ENCODE assay signal across 19 cellular contexts in the genomic region with DNA sequence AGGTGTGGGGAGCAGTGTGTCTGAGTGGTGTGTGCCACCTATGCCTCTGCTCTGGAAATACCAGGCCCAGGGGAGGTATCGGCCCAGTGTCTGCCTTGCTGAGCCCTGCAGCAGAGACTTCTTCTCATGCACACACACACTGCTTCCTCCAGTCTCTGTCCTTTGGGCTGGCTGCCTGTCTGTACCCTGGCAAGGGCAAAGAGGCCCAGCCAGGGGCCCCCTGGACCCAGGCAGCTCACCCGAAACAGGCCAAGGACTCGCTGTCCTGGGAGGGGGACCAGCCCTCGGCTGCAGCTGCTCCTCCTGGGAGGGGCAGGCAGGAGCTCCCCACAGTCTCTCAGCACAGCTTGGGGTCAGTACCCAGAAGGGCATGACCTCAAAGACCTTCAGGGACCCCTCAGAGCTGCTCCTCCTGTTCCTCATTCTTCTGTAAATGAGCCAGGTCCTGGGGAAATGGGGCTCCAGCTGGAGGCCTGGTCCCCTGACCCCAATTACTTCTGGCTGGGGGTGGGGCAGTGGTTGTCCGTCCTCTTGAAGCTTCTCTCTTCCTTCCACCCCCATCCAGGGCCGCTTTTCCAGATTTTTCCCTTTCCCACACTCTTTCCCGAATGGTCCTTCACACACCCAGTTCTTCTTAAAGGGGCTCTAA. TPM values are rescaled to one million over a fixed set of nuclear protein-coding genes. Genes with fewer than 3 reads are reported as not detected.
"Had no signal": no experiment of that assay in that cellular context is flagged by ENCODE, and none has a peak within 500 bp of the region (broad histone marks: within the 10 kb centered on the region; RNA-seq: fewer than 3 reads in every experiment).

No MANE protein-coding gene starts in this region.

- H3K36me3 ChIP-seq: pancreas, vagina had no signal

- H3K4me3 ChIP-seq: pancreas, vagina had no signal

- H3K4me1 Mint-ChIP-seq: activated B cell treated with CpG ODN at 0.5 μM for 24 hours; activated naive CD4-positive, alpha-beta T cell treated with anti-CD3 and anti-CD28 coated beads, Interleukin-2, amount 50 U/mL, for 24 hours; stimulated activated memory B cell treated with anti-CD40 and anti-IgM and Interleukin-4, amounts not matched to agents 10 μg/mL and 1 μg/mL and 100 μg/mL, for 72 hours had no signal

- H3K27ac ChIP-seq: pancreas, vagina had no signal

- H3K4me1 ChIP-seq: pancreas, vagina had no signal

- H3K9me3 Mint-ChIP-seq: activated B cell treated with CpG ODN at 0.5 μM for 24 hours; activated naive CD4-positive, alpha-beta T cell treated with anti-CD3 and anti-CD28 coated beads, Interleukin-2, amount 50 U/mL, for 24 hours; stimulated activated memory B cell treated with anti-CD40 and anti-IgM and Interleukin-4, amounts not matched to agents 10 μg/mL and 1 μg/mL and 100 μg/mL, for 72 hours had no signal

- DNase-seq: activated B cell treated with CpG ODN at 0.5 μM for 24 hours; activated CD4-positive, alpha-beta T cell treated with anti-CD3 and anti-CD28 coated beads for 48 hours; activated CD8-positive, alpha-beta memory T cell treated with anti-CD3 and anti-CD28 coated beads, Interleukin-2, amount 50 U/mL, for 4 hours; activated CD8-positive, alpha-beta T cell treated with anti-CD3 and anti-CD28 coated beads, Interleukin-2, amount 10 ng/mL, durations not matched to agents 7 days and 5 days; activated effector memory CD4-positive, alpha-beta T cell treated with anti-CD3 and anti-CD28 coated beads, Interleukin-2, amount 50 U/mL, for 16 hours; activated T-cell treated with anti-CD3 and anti-CD28 coated beads, Interleukin-2, amount 50 U/mL, for 48 hours; caudate nucleus; cortex of kidney; effector CD8-positive, alpha-beta T cell; foreskin fibroblast; left colon; pancreas; stimulated activated CD4-positive, alpha-beta T cell treated with anti-CD3 and anti-CD28 coated beads, Interleukin-12 subunit alpha, Interleukin-12 subunit beta, amount 100 ng/mL, for 4 hours had no signal

- H3K27ac Mint-ChIP-seq: activated B cell treated with CpG ODN at 0.5 μM for 24 hours; activated CD8-positive, alpha-beta T cell treated with anti-CD3 and anti-CD28 coated beads, Interleukin-2, amount 10 ng/mL, durations not matched to agents 7 days and 5 days; activated naive CD4-positive, alpha-beta T cell treated with anti-CD3 and anti-CD28 coated beads, Interleukin-2, amount 50 U/mL, for 24 hours; stimulated activated memory B cell treated with anti-CD40 and anti-IgM and Interleukin-4, amounts not matched to agents 10 μg/mL and 1 μg/mL and 100 μg/mL, for 72 hours had no signal

- H3K9me3 ChIP-seq: pancreas, vagina had no signal

- H3K36me3 Mint-ChIP-seq: activated naive CD4-positive, alpha-beta T cell treated with anti-CD3 and anti-CD28 coated beads, Interleukin-2, amount 50 U/mL, for 24 hours; stimulated activated memory B cell treated with anti-CD40 and anti-IgM and Interleukin-4, amounts not matched to agents 10 μg/mL and 1 μg/mL and 100 μg/mL, for 72 hours had no signal

- H3K4me3 Mint-ChIP-seq: activated B cell treated with CpG ODN at 0.5 μM for 24 hours; activated CD8-positive, alpha-beta T cell treated with anti-CD3 and anti-CD28 coated beads, Interleukin-2, amount 10 ng/mL, durations not matched to agents 7 days and 5 days; activated naive CD4-positive, alpha-beta T cell treated with anti-CD3 and anti-CD28 coated beads, Interleukin-2, amount 50 U/mL, for 24 hours; stimulated activated memory B cell treated with anti-CD40 and anti-IgM and Interleukin-4, amounts not matched to agents 10 μg/mL and 1 μg/mL and 100 μg/mL, for 72 hours had no signal

RNA-seq across cellular contexts. Expression of gene ALX4, which starts 24.5 kb away (rescaled TPM):
- total RNA-seq: activated B cell treated with CpG ODN at 0.5 μM for 24 hours; activated CD8-positive, alpha-beta T cell treated with anti-CD3 and anti-CD28 coated beads, Interleukin-2, amount 10 ng/mL, durations not matched to agents 7 days and 5 days; left colon; lung microvascular endothelial cell; renal cortical epithelial cell; T-helper 2 cell treated with Interferon-gamma antibody and Interleukin-4, amounts not matched to agents 100 ng/mL and 5 ng/mL, for 36 hours; vagina had no signal
